11 cellular contexts compared by ENCODE assay signal in genomic region chr16:30844346-30844670, GRCh38. TPM values are rescaled to one million over a fixed set of nuclear protein-coding genes. Genes with fewer than 3 reads are reported as not detected.
A peak's percentile ranks its signal among the peaks of the same experiment; 100 is the strongest.
DNase-seq lines count a peak whose midpoint lies in the region; ATAC-seq, FAIRE-seq and TF ChIP-seq lines count a peak whose summit lies in the region.
"Had no signal": no experiment of that assay in that cellular context is flagged by ENCODE, and none has a peak within 500 bp of the region (broad histone marks: within the 10 kb centered on the region; RNA-seq: fewer than 3 reads in every experiment).

No MANE protein-coding gene starts in this region.

- in situ Hi-C loops in HepG2 (cut with HindIII; ENCODE audit: extremely low pct_ligation_motif_present, low pct_unique_long_range_greater_than_20kb), result loop anchor here (5.0 to 10.0 kb wide), 2 partner anchors 50 to 78 kb away; partner anchors contain the start of genes BCL7C, CTF1 and FBXL19

- no peak for ATAC-seq in HepG2
- ATAC-seq in right lobe of liver, result no peak
- peak; percentile 6 for ATAC-seq in T-helper 17 cell
- ATAC-seq in GM18873 (IDR thresholded peaks at IDR 0.05; ENCODE audit: low FRiP score, unreplicated experiment), result no peak

- H3K9ac ChIP-seq in HepG2 (ENCODE audit: insufficient read depth, low read depth, low read length) (no peak overlapping the region), mesenchymal stem cell (ENCODE audit: low read length) (peak overlapping the region; percentile 62)

- TF ChIP-seq EP300 in HepG2 (IDR thresholded peaks at IDR 0.05; ENCODE audit: low read depth in 2 of 2, low read length in 2 of 2), result no peak
- TF ChIP-seq EP300 in HepG2 (CRISPR knock-in tag; IDR thresholded peaks at IDR 0.05; ENCODE audit: borderline replicate concordance), result no peak

- FAIRE-seq in HepG2 (lab: Jason Lieb, UNC), result no peak
- FAIRE-seq: A204.1 had no signal

- H3K79me1 ChIP-seq in mesenchymal stem cell (replicated peaks; ENCODE audit: low read length, poor library complexity, severe bottlenecking), result no peaks in the 10 kb centered on the region

- H3K36me3 ChIP-seq in HepG2 (replicated peaks in 1 of 2; ENCODE audit: control insufficient read depth in 1 of 2, insufficient read depth in 2 of 2, low read length in 2 of 2), result no peaks in the 10 kb centered on the region
- no peaks in the 10 kb centered on the region for H3K36me3 ChIP-seq in right lobe of liver
- H3K36me3 ChIP-seq in mesenchymal stem cell (ENCODE audit: control insufficient read depth in 1 of 2, insufficient read depth in 2 of 2, low read depth in 1 of 2, low read length in 2 of 2), result no peaks in the 10 kb centered on the region
- H3K36me3 ChIP-seq in testis (ENCODE audit: low read depth, missing control alignments), result no peaks in the 10 kb centered on the region

- H3K4me1 ChIP-seq in HepG2 (ENCODE audit: insufficient read depth, low read length) (peaks cover 39% of the 10 kb centered on the region), right lobe of liver (peaks cover 0 to 14% (median 5%) of the 10 kb centered on the region in 4 donors), mesenchymal stem cell (ENCODE audit: control insufficient read depth, insufficient read depth, low read depth, low read length) (peaks cover 5% of the 10 kb centered on the region), testis (peaks cover 3% of the 10 kb centered on the region)

- H3K4me3 Mint-ChIP-seq in T-helper 17 cell, result no peak overlapping the region

- no peaks in the 10 kb centered on the region for H3K36me3 Mint-ChIP-seq in T-helper 17 cell (ENCODE audit: low read depth)

- H3K27ac ChIP-seq in HepG2 (ENCODE audit: extremely low read length, insufficient read depth, low read length) (no peak overlapping the region), right lobe of liver (no peak overlapping the region), mesenchymal stem cell (ENCODE audit: low read length, poor library complexity, severe bottlenecking) (no peak overlapping the region), testis (no peak overlapping the region)

- CTCF ChIA-PET in HepG2 (lab: Yijun Ruan, JAX; ENCODE audit: low intra/inter-chr PET ratio, low total read pairs), result interaction anchor here (0.7 to 2.7 kb wide), 7 partner anchors 30 to 77 kb away, joined by 3 to 25 read pairs (median 5); partner anchors contain the start of gene BCL7C

- no TSS peak for BruUV-seq in HepG2 (replicated peaks; lab: Mats Ljungman, UMichigan)

- POLR2A ChIA-PET in HepG2 (lab: Yijun Ruan, JAX), result interaction anchor here (0.7 to 3.0 kb wide), 23 partner anchors 10 to 110 kb away, joined by 3 to 67 read pairs (median 8); partner anchors contain the start of genes CTF1, FBXL19, PHKG2 and ZNF629

- no peak for TF ChIP-seq RAD21 in HepG2 (CRISPR knock-in tag; IDR thresholded peaks at IDR 0.05)

- H3K9me3 ChIP-seq in HepG2 (ENCODE audit: low read length) (no peaks in the 10 kb centered on the region), right lobe of liver (no peaks in the 10 kb centered on the region), T-helper 17 cell (ENCODE audit: control insufficient read depth, low read length, poor library complexity, severe bottlenecking) (no peaks in the 10 kb centered on the region), mesenchymal stem cell (ENCODE audit: control insufficient read depth, low read length) (no peaks in the 10 kb centered on the region), testis (no peaks in the 10 kb centered on the region)

- no peak overlapping the region for H3K14ac ChIP-seq in mesenchymal stem cell (ENCODE audit: low read length in 2 of 2)

- H3K79me2 ChIP-seq in HepG2 (ENCODE audit: insufficient read depth, low read length), result no peaks in the 10 kb centered on the region

- 3% methylated on average over 1 of the region's 1 CpG for WGBS in HepG2 (ENCODE audit: low lambda C conversion rate)
- WGBS in right lobe of liver (ENCODE audit: insufficient coverage, low coverage, low lambda C conversion rate, missing lambda C conversion rate), result 25% methylated on average over 1 of the region's 1 CpG
- WGBS in mesenchymal stem cell, result 93% methylated on average over 1 of the region's 1 CpG
- WGBS in testis, 2 donors, result 79 to 80% methylated on average over 1 of the region's 1 CpG

- H3K4ac ChIP-seq in mesenchymal stem cell (ENCODE audit: low read depth in 1 of 2, low read length in 2 of 2), result no peak overlapping the region

- H3K27ac Mint-ChIP-seq in T-helper 17 cell, result no peak overlapping the region

- H3K27me3 ChIP-seq in HepG2 (ENCODE audit: control insufficient read depth in 1 of 2, insufficient read depth in 2 of 2, low read length in 2 of 2) (no peaks in the 10 kb centered on the region), right lobe of liver (no peaks in the 10 kb centered on the region), mesenchymal stem cell (ENCODE audit: control insufficient read depth in 1 of 2, insufficient read depth in 1 of 2, low read length in 2 of 2) (no peaks in the 10 kb centered on the region), testis (no peaks in the 10 kb centered on the region)

- H3K4me2 ChIP-seq in HepG2 (ENCODE audit: low read depth, low read length) (peak overlapping the region; percentile 87), mesenchymal stem cell (ENCODE audit: low read length, poor library complexity, severe bottlenecking) (no peak overlapping the region)

- TF ChIP-seq POLR2A in HepG2 (IDR thresholded peaks at IDR 0.05; ENCODE audit: insufficient read depth in 1 of 2, low read depth in 2 of 2, low read length in 2 of 2) (no peak), right lobe of liver (IDR thresholded peaks at IDR 0.05) (no peak), testis (IDR thresholded peaks at IDR 0.05) (no peak)

- no peak overlapping the region for H2AK5ac ChIP-seq in mesenchymal stem cell (ENCODE audit: low read length, severe bottlenecking)

- no peak overlapping the region for H2BK15ac ChIP-seq in mesenchymal stem cell (ENCODE audit: low read depth, poor library complexity, severe bottlenecking)

- no peaks in the 10 kb centered on the region for H4K20me1 ChIP-seq in HepG2 (ENCODE audit: insufficient read depth, low read length)

- peaks cover 5% of the 10 kb centered on the region for H3K4me1 Mint-ChIP-seq in T-helper 17 cell

- H3K23ac ChIP-seq in mesenchymal stem cell (ENCODE audit: low read length in 2 of 2), result no peak overlapping the region

- no peak overlapping the region for H2AFZ ChIP-seq in HepG2 (ENCODE audit: low read length)
- H2AFZ ChIP-seq in mesenchymal stem cell (ENCODE audit: low read depth, low read length), result no peak overlapping the region

- no peak overlapping the region for H4K8ac ChIP-seq in mesenchymal stem cell (ENCODE audit: low read length)

- no peak overlapping the region for H4K91ac ChIP-seq in mesenchymal stem cell (ENCODE audit: low read length)

- H2BK5ac ChIP-seq in mesenchymal stem cell (ENCODE audit: low read depth, low read length, poor library complexity, severe bottlenecking), result no peak overlapping the region

- H3K27me3 Mint-ChIP-seq in T-helper 17 cell, result no peaks in the 10 kb centered on the region
- H3K27me3 Mint-ChIP-seq: CD4-positive, alpha-beta T cell had no signal

- H2BK12ac ChIP-seq in mesenchymal stem cell (ENCODE audit: low read length in 2 of 2), result no peak overlapping the region

- no peak overlapping the region for H3K18ac ChIP-seq in mesenchymal stem cell (ENCODE audit: low read depth in 1 of 2, low read length in 2 of 2)

- DNase-seq in HepG2 (ENCODE audit: low spot score) (no peak), right lobe of liver (no peak), T-helper 17 cell (no peak), mesenchymal stem cell (no peak), AG08395 (ENCODE audit: low spot score) (no peak), NCI-H1105 (lab: John Stamatoyannopoulos, UW) (no peak), testis (no peak)
- DNase-seq: NCI-H187 treated with DMSO at 0.1 percent for 48 hours had no signal

- H3K4me3 ChIP-seq in HepG2 (replicated peaks in 1 of 3; ENCODE audit: insufficient read depth in 1 of 3, low read depth in 2 of 3, low read length in 3 of 3) (no peak overlapping the region; a peak in 1 of 6 replicates), right lobe of liver (no peak overlapping the region), mesenchymal stem cell (ENCODE audit: insufficient read depth in 1 of 2, low read depth in 1 of 2, low read length in 2 of 2) (no peak overlapping the region), testis (no peak overlapping the region)

- H2BK120ac ChIP-seq in mesenchymal stem cell (ENCODE audit: low read depth, low read length), result no peak overlapping the region

- TF ChIP-seq CTCF in HepG2 (CRISPR knock-in tag; IDR thresholded peaks at IDR 0.05) (no peak), right lobe of liver (IDR thresholded peaks at IDR 0.05) (no peak), testis (IDR thresholded peaks at IDR 0.05) (no peak)

- intact Hi-C loops in HepG2 (cut with micrococcal nuclease; ENCODE audit: unreplicated experiment), result loop anchor here (1.0 to 2.0 kb wide), 5 partner anchors 30 to 77 kb away; partner anchors contain the start of gene BCL7C
- intact Hi-C loops in right lobe of liver (cut with DNase I), result no loop called here
- intact Hi-C loops in testis (cut with DNase I; ENCODE audit: low total_unique reads), result no loop called here

RNA-seq across cellular contexts. Expression of gene BCL7C, which starts 49.6 kb away (rescaled TPM):
- total RNA-seq in HepG2 (2016; rRNA removed; fragmentation: Illumina TruSeq; extraction: Trizol) (20.6 and 33.8 TPM in 2 replicates), right lobe of liver (10 to 100 TPM in 2 of 6 experiments, 1 to 10 TPM in 4; 5.9 to 14.3 (median 7.9) TPM), T-helper 17 cell (10 to 100 TPM; 22.5 to 22.8 TPM), testis (10 to 100 TPM; 49.6 to 57.4 TPM)
- total RNA-seq in HepG2 (2016; cell fraction: cytosol; rRNA removed; fragmentation: Illumina TruSeq; extraction: Trizol; ENCODE audit: low read depth), result 194 and 197 TPM in 2 replicates
- 22.9 and 35.1 TPM in 2 replicates for total RNA-seq in HepG2 (2016; cell fraction: insoluble cytoplasmic fraction; rRNA removed; fragmentation: Illumina TruSeq; extraction: Trizol)
- 119 and 127 TPM in 2 replicates for total RNA-seq in HepG2 (2016; cell fraction: membrane; rRNA removed; fragmentation: Illumina TruSeq; extraction: Trizol)
- 13.0 and 13.8 TPM in 2 replicates for total RNA-seq in HepG2 (2016; cell fraction: nucleus; rRNA removed; fragmentation: Illumina TruSeq; extraction: Trizol)
- polyA plus RNA-seq in HepG2 (2011; rRNA removed) (17.3 and 17.7 TPM in 2 replicates), testis (ENCODE audit: insufficient read depth, low read depth, low replicate concordance) (40.2 TPM)
- polyA plus RNA-seq in HepG2 (2011; cell fraction: cytosol; rRNA removed), result 16.6 and 23.0 TPM in 2 replicates
- polyA plus RNA-seq in HepG2 (2011; cell fraction: nucleus; rRNA removed), result 6.8 and 7.6 TPM in 2 replicates
- polyA plus RNA-seq in HepG2 (2012), result 9.5 and 11.7 TPM in 2 replicates
- 217 TPM in 2 replicates for polyA plus RNA-seq in HepG2 (2016; cell fraction: cytosol; fragmentation: Illumina TruSeq; extraction: Trizol; ENCODE audit: low read depth)
- polyA plus RNA-seq in HepG2 (2016; cell fraction: insoluble cytoplasmic fraction; fragmentation: Illumina TruSeq; extraction: Trizol; ENCODE audit: low read depth), result 24.4 and 25.8 TPM in 2 replicates
- polyA plus RNA-seq in HepG2 (2016; cell fraction: membrane; fragmentation: Illumina TruSeq; extraction: Trizol; ENCODE audit: low read depth), result 119 and 124 TPM in 2 replicates
- 23.8 and 25.6 TPM in 2 replicates for polyA plus RNA-seq in HepG2 (2016; cell fraction: nucleus; fragmentation: Illumina TruSeq; extraction: Trizol; ENCODE audit: insufficient read depth, low read depth)
- 4.2 and 4.3 TPM in 2 replicates for polyA minus RNA-seq in HepG2 (2011; rRNA and poly(A)+ RNA removed; ENCODE audit: low replicate concordance)
- polyA minus RNA-seq in HepG2 (2011; cell fraction: cytosol; rRNA and poly(A)+ RNA removed), result 5.2 and 7.2 TPM in 2 replicates
- 3.6 and 3.9 TPM in 2 replicates for polyA minus RNA-seq in HepG2 (2011; cell fraction: nucleus; rRNA and poly(A)+ RNA removed)
- polyA plus RNA-seq in mesenchymal stem cell (2013, experiment 1 of 2), result 34.4 TPM
- 34.2 TPM for polyA plus RNA-seq in mesenchymal stem cell (2013, experiment 2 of 2)

RNA-seq across cellular contexts. Expression of gene CTF1, which starts 52.1 kb away (rescaled TPM):
- total RNA-seq in HepG2 (2016; rRNA removed; fragmentation: Illumina TruSeq; extraction: Trizol), result 0.11 and 0.13 TPM in 2 replicates
- 0.18 and 0.20 TPM in 2 replicates for total RNA-seq in HepG2 (2016; cell fraction: cytosol; rRNA removed; fragmentation: Illumina TruSeq; extraction: Trizol; ENCODE audit: low read depth)
- total RNA-seq in HepG2 (2016; cell fraction: insoluble cytoplasmic fraction; rRNA removed; fragmentation: Illumina TruSeq; extraction: Trizol), result 0.19 TPM in 1 of 2 replicates, not detected in the other
- total RNA-seq in HepG2 (2016; cell fraction: membrane; rRNA removed; fragmentation: Illumina TruSeq; extraction: Trizol), result 0.19 and 0.31 TPM in 2 replicates
- not detected in 2 replicates for total RNA-seq in HepG2 (2016; cell fraction: nucleus; rRNA removed; fragmentation: Illumina TruSeq; extraction: Trizol)
- polyA plus RNA-seq in HepG2 (2011; rRNA removed), result 1.8 and 2.6 TPM in 2 replicates
- polyA plus RNA-seq in HepG2 (2011; cell fraction: cytosol; rRNA removed), result 1.5 and 1.6 TPM in 2 replicates
- 1.7 and 2.3 TPM in 2 replicates for polyA plus RNA-seq in HepG2 (2011; cell fraction: nucleus; rRNA removed)
- polyA plus RNA-seq in HepG2 (2012), result 0.57 and 0.99 TPM in 2 replicates
- polyA plus RNA-seq in HepG2 (2016; cell fraction: cytosol; fragmentation: Illumina TruSeq; extraction: Trizol; ENCODE audit: low read depth), result 0.20 and 0.23 TPM in 2 replicates
- polyA plus RNA-seq in HepG2 (2016; cell fraction: insoluble cytoplasmic fraction; fragmentation: Illumina TruSeq; extraction: Trizol; ENCODE audit: low read depth), result 0.44 and 0.81 TPM in 2 replicates
- polyA plus RNA-seq in HepG2 (2016; cell fraction: membrane; fragmentation: Illumina TruSeq; extraction: Trizol; ENCODE audit: low read depth), result 0.44 and 0.47 TPM in 2 replicates
- 0.28 and 0.49 TPM in 2 replicates for polyA plus RNA-seq in HepG2 (2016; cell fraction: nucleus; fragmentation: Illumina TruSeq; extraction: Trizol; ENCODE audit: insufficient read depth, low read depth)
- 0.94 and 3.5 TPM in 2 replicates for polyA minus RNA-seq in HepG2 (2011; rRNA and poly(A)+ RNA removed; ENCODE audit: low replicate concordance)
- polyA minus RNA-seq in HepG2 (2011; cell fraction: cytosol; rRNA and poly(A)+ RNA removed), result 0.49 and 0.97 TPM in 2 replicates
- polyA minus RNA-seq in HepG2 (2011; cell fraction: nucleus; rRNA and poly(A)+ RNA removed), result 0.25 and 0.77 TPM in 2 replicates
- total RNA-seq in right lobe of liver, result under 1 TPM in 4 of 6 experiments, not detected in 2; 0.13 to 0.74 (median 0.43) TPM
- under 1 TPM in 1 of 2 donors, not detected in 1; 0.26 TPM for total RNA-seq in T-helper 17 cell
- 6.7 TPM for polyA plus RNA-seq in mesenchymal stem cell (2013, experiment 1 of 2)
- 7.0 TPM for polyA plus RNA-seq in mesenchymal stem cell (2013, experiment 2 of 2)
- total RNA-seq in testis, result 1 to 10 TPM; 5.9 to 9.0 TPM
- 5.6 TPM for polyA plus RNA-seq in testis (ENCODE audit: insufficient read depth, low read depth, low replicate concordance)

RNA-seq across cellular contexts. Expression of gene ZNF629, which starts 57.3 kb away (rescaled TPM):
- total RNA-seq in HepG2 (2016; rRNA removed; fragmentation: Illumina TruSeq; extraction: Trizol) (14.3 and 16.5 TPM in 2 replicates), right lobe of liver (1 to 10 TPM; 3.7 to 4.8 (median 4.3) TPM), T-helper 17 cell (1 to 10 TPM; 1.4 to 1.5 TPM), testis (10 to 100 TPM; 19.4 to 21.9 TPM)
- total RNA-seq in HepG2 (2016; cell fraction: cytosol; rRNA removed; fragmentation: Illumina TruSeq; extraction: Trizol; ENCODE audit: low read depth), result 1.3 TPM in 2 replicates
- total RNA-seq in HepG2 (2016; cell fraction: insoluble cytoplasmic fraction; rRNA removed; fragmentation: Illumina TruSeq; extraction: Trizol), result 12.7 and 16.5 TPM in 2 replicates
- 5.2 and 5.9 TPM in 2 replicates for total RNA-seq in HepG2 (2016; cell fraction: membrane; rRNA removed; fragmentation: Illumina TruSeq; extraction: Trizol)
- 15.1 and 17.8 TPM in 2 replicates for total RNA-seq in HepG2 (2016; cell fraction: nucleus; rRNA removed; fragmentation: Illumina TruSeq; extraction: Trizol)
- polyA plus RNA-seq in HepG2 (2011; rRNA removed) (6.1 and 8.2 TPM in 2 replicates), testis (ENCODE audit: insufficient read depth, low read depth, low replicate concordance) (11.2 TPM)
- polyA plus RNA-seq in HepG2 (2011; cell fraction: cytosol; rRNA removed), result 3.9 and 4.8 TPM in 2 replicates
- 25.0 TPM in 2 replicates for polyA plus RNA-seq in HepG2 (2011; cell fraction: nucleus; rRNA removed)
- polyA plus RNA-seq in HepG2 (2012), result 9.2 and 10.1 TPM in 2 replicates
- polyA plus RNA-seq in HepG2 (2016; cell fraction: cytosol; fragmentation: Illumina TruSeq; extraction: Trizol; ENCODE audit: low read depth), result 0.64 and 0.65 TPM in 2 replicates
- polyA plus RNA-seq in HepG2 (2016; cell fraction: insoluble cytoplasmic fraction; fragmentation: Illumina TruSeq; extraction: Trizol; ENCODE audit: low read depth), result 11.8 and 14.8 TPM in 2 replicates
- 2.2 and 2.7 TPM in 2 replicates for polyA plus RNA-seq in HepG2 (2016; cell fraction: membrane; fragmentation: Illumina TruSeq; extraction: Trizol; ENCODE audit: low read depth)
- polyA plus RNA-seq in HepG2 (2016; cell fraction: nucleus; fragmentation: Illumina TruSeq; extraction: Trizol; ENCODE audit: insufficient read depth, low read depth), result 25.2 and 26.3 TPM in 2 replicates
- polyA minus RNA-seq in HepG2 (2011; rRNA and poly(A)+ RNA removed; ENCODE audit: low replicate concordance), result 9.3 and 12.7 TPM in 2 replicates
- 8.3 and 9.5 TPM in 2 replicates for polyA minus RNA-seq in HepG2 (2011; cell fraction: cytosol; rRNA and poly(A)+ RNA removed)
- 15.8 and 22.4 TPM in 2 replicates for polyA minus RNA-seq in HepG2 (2011; cell fraction: nucleus; rRNA and poly(A)+ RNA removed)
- 13.8 TPM for polyA plus RNA-seq in mesenchymal stem cell (2013, experiment 1 of 2)
- polyA plus RNA-seq in mesenchymal stem cell (2013, experiment 2 of 2), result 13.2 TPM
